ENCODE assay signal across 1 cellular context in the genomic region with DNA sequence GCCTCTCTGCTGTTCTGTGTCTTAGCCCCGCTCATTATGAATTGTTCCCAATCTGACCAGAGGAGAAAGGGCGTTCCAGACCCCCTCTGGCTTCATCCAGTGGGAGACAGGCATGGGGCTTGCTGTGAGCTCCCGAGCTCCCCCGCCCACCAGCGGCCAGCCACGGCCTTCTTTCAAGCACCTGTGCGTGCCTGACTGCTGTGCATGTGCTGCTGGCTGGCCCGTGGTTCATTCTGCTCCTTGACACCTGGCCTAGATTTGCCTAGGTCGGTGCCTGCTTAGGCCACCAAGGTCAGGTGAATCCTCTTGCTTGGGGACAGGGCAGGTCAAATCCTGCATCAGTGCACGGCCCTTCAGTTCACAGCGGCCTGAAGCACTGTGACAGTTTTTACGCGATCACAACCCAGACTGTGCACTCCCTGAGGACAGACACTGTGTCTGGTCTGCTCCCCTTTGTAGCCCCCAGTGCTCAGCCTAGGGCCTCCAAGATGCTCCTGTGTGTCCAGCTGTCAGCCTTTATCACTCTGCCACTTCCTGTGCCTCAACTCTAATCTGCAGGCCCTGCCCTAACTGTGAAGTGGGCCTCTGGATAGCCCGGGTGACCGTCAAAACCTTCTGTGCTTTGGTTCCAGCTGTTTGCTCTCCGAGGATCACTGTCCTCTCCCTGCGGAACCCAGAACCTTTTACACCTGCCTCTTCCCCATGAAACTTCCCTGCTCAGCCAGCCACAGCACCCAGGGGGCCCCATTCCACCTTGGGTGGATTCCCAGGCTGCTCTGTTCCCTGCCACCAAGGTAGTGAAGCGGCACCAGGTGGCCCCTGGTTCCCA.
TF ChIP-seq lines count a peak whose summit lies in the region.

No MANE protein-coding gene starts in this region.

TF ChIP-seq in HepG2, 621 proteins besides CTCF, POLR2A, EP300 and RAD21 (continued from another document and continues in another):
- TF ChIP-seq PCBP1 (IDR thresholded peaks at IDR 0.05; ENCODE audit: borderline replicate concordance, low read depth, low read length): no peak
- TF ChIP-seq DNMT1 (CRISPR knock-in tag; IDR thresholded peaks at IDR 0.05): no peak
- no peak for TF ChIP-seq ELF3 (CRISPR knock-in tag; IDR thresholded peaks at IDR 0.05)
- TF ChIP-seq, protein P1, sequence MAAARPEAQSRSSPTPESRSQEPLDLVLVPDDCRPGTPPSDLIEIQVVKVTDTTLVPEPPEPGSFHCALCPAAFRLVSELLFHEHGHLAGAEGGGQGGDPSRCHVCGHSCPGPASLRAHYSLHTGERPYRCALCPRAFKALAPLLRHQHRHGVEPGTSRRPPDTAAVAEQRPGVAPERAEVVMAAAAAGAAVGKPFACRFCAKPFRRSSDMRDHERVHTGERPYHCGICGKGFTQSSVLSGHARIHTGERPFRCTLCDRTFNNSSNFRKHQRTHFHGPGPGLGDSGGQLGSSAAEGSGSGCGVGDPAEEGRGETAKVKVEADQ (CRISPR knock-in tag; IDR thresholded peaks at IDR 0.05; ENCODE audit: borderline replicate concordance): no peak
- no peak for TF ChIP-seq ZNF496 (CRISPR knock-in tag; IDR thresholded peaks at IDR 0.05; ENCODE audit: insufficient replicate concordance)
- TF ChIP-seq NONO (IDR thresholded peaks at IDR 0.05): no peak
- TF ChIP-seq NONO (CRISPR knock-in tag; conservative IDR thresholded peaks at IDR 0.05): no peak
- no peak for TF ChIP-seq GLI4 (CRISPR knock-in tag; IDR thresholded peaks at IDR 0.05; ENCODE audit: borderline replicate concordance)
- no peak for TF ChIP-seq HMG20A (CRISPR knock-in tag; IDR thresholded peaks at IDR 0.05; ENCODE audit: borderline replicate concordance)
- TF ChIP-seq, protein P2, sequence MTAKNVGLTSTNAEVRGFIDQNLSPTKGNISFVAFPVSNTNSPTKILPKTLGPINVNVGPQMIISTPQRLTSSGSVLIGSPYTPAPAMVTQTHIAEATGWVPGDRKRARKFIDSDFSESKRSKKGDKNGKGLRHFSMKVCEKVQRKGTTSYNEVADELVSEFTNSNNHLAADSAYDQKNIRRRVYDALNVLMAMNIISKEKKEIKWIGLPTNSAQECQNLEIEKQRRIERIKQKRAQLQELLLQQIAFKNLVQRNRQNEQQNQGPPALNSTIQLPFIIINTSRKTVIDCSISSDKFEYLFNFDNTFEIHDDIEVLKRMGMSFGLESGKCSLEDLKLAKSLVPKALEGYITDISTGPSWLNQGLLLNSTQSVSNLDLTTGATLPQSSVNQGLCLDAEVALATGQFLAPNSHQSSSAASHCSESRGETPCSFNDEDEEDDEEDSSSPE (CRISPR knock-in tag; IDR thresholded peaks at IDR 0.05): 0 out of 2 replicates have a peak, but pooled peaks have one; percentile 56
- no peak; the same call in 1 of the 2 replicates for TF ChIP-seq CBFB (CRISPR knock-in tag; IDR thresholded peaks at IDR 0.05)
- TF ChIP-seq, protein P3, sequence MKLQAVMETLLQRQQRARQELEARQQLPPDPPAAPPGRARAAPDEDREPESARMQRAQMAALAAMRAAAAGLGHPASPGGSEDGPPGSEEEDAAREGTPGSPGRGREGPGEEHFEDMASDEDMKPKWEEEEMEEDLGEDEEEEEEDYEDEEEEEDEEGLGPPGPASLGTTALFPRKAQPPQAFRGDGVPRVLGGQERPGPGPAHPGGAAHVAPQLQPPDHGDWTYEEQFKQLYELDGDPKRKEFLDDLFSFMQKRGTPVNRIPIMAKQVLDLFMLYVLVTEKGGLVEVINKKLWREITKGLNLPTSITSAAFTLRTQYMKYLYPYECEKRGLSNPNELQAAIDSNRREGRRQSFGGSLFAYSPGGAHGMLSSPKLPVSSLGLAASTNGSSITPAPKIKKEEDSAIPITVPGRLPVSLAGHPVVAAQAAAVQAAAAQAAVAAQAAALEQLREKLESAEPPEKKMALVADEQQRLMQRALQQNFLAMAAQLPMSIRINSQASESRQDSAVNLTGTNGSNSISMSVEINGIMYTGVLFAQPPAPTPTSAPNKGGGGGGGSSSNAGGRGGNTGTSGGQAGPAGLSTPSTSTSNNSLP (IDR thresholded peaks at IDR 0.05; ENCODE audit: low read depth, low read length): no peak
- no peak for TF ChIP-seq SKI (IDR thresholded peaks at IDR 0.05; ENCODE audit: partially characterized antibody)
- TF ChIP-seq ZNF598 (CRISPR knock-in tag; IDR thresholded peaks at IDR 0.05; ENCODE audit: borderline replicate concordance): no peak
- TF ChIP-seq, protein P4, sequence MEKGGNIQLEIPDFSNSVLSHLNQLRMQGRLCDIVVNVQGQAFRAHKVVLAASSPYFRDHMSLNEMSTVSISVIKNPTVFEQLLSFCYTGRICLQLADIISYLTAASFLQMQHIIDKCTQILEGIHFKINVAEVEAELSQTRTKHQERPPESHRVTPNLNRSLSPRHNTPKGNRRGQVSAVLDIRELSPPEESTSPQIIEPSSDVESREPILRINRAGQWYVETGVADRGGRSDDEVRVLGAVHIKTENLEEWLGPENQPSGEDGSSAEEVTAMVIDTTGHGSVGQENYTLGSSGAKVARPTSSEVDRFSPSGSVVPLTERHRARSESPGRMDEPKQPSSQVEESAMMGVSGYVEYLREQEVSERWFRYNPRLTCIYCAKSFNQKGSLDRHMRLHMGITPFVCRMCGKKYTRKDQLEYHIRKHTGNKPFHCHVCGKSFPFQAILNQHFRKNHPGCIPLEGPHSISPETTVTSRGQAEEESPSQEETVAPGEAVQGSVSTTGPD (CRISPR knock-in tag; IDR thresholded peaks at IDR 0.05): no peak
- no peak; the same call in 1 of the 2 replicates for TF ChIP-seq MED13 (CRISPR knock-in tag; IDR thresholded peaks at IDR 0.05)
- TF ChIP-seq ZNF879 (CRISPR knock-in tag; IDR thresholded peaks at IDR 0.05): no peak
- TF ChIP-seq ZNF570 (CRISPR knock-in tag; IDR thresholded peaks at IDR 0.05; ENCODE audit: borderline replicate concordance): no peak
- no peak for TF ChIP-seq KDM6A (CRISPR knock-in tag; IDR thresholded peaks at IDR 0.05; ENCODE audit: low read depth)
- no peak for TF ChIP-seq ATF7 (IDR thresholded peaks at IDR 0.05)
- no peak for TF ChIP-seq ATF7 (CRISPR knock-in tag; IDR thresholded peaks at IDR 0.05)
- TF ChIP-seq MYNN (CRISPR knock-in tag; IDR thresholded peaks at IDR 0.05; ENCODE audit: low read depth): no peak
- TF ChIP-seq, protein P5, sequence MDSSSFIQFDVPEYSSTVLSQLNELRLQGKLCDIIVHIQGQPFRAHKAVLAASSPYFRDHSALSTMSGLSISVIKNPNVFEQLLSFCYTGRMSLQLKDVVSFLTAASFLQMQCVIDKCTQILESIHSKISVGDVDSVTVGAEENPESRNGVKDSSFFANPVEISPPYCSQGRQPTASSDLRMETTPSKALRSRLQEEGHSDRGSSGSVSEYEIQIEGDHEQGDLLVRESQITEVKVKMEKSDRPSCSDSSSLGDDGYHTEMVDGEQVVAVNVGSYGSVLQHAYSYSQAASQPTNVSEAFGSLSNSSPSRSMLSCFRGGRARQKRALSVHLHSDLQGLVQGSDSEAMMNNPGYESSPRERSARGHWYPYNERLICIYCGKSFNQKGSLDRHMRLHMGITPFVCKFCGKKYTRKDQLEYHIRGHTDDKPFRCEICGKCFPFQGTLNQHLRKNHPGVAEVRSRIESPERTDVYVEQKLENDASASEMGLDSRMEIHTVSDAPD (CRISPR knock-in tag; IDR thresholded peaks at IDR 0.05): no peak
- TF ChIP-seq GFI1 (CRISPR knock-in tag; IDR thresholded peaks at IDR 0.05; ENCODE audit: borderline replicate concordance): no peak
- TF ChIP-seq, protein P6, sequence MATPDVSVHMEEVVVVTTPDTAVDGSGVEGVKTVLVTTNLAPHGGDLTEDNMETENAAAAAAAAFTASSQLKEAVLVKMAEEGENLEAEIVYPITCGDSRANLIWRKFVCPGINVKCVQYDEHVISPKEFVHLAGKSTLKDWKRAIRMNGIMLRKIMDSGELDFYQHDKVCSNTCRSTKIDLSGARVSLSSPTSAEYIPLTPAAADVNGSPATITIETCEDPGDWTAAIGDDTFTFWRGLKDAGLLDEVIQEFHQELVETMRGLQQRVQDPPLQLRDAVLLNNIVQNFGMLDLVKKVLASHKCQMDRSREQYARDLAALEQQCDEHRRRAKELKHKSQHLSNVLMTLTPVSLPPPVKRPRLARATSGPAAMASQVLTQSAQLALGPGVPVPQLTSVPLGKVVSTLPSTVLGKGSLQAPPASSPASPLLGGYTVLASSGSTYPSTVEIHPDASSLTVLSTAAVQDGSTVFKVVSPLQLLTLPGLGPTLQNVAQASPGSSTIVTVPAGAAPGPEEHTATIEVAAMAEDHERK (CRISPR knock-in tag; IDR thresholded peaks at IDR 0.05; ENCODE audit: low read depth): no peak
- TF ChIP-seq, protein P7, sequence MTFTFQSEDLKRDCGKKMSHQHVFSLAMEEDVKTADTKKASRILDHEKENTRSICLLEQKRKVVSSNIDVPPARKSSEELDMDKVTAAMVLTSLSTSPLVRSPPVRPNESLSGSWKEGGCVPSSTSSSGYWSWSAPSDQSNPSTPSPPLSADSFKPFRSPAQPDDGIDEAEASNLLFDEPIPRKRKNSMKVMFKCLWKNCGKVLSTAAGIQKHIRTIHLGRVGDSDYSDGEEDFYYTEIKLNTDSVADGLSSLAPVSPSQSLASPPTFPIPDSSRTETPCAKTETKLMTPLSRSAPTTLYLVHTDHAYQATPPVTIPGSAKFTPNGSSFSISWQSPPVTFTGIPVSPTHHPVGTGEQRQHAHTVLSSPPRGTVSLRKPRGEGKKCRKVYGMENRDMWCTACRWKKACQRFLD (CRISPR knock-in tag; IDR thresholded peaks at IDR 0.05; ENCODE audit: borderline replicate concordance): no peak
- TF ChIP-seq CBX2 (IDR thresholded peaks at IDR 0.05; ENCODE audit: low read depth, low read length): no peak
- no peak for TF ChIP-seq CBX2 (CRISPR knock-in tag; IDR thresholded peaks at IDR 0.05; ENCODE audit: low read depth)
- no peak for TF ChIP-seq SUZ12 (IDR thresholded peaks at IDR 0.05; ENCODE audit: low read depth, low read length)
- TF ChIP-seq ZNF547 (CRISPR knock-in tag; IDR thresholded peaks at IDR 0.05): no peak
- no peak for TF ChIP-seq CCAR2 (optimal IDR thresholded peaks at IDR 0.05; ENCODE audit: low read depth, low read length)
- TF ChIP-seq ZBTB7A (CRISPR knock-in tag; IDR thresholded peaks at IDR 0.05): 0 out of 2 replicates have a peak, but pooled peaks have one; percentile 11
- TF ChIP-seq SIX1 (CRISPR knock-in tag; IDR thresholded peaks at IDR 0.05; ENCODE audit: borderline replicate concordance): no peak
- TF ChIP-seq XBP1 (CRISPR knock-in tag; IDR thresholded peaks at IDR 0.05): no peak
- TF ChIP-seq, protein P8, sequence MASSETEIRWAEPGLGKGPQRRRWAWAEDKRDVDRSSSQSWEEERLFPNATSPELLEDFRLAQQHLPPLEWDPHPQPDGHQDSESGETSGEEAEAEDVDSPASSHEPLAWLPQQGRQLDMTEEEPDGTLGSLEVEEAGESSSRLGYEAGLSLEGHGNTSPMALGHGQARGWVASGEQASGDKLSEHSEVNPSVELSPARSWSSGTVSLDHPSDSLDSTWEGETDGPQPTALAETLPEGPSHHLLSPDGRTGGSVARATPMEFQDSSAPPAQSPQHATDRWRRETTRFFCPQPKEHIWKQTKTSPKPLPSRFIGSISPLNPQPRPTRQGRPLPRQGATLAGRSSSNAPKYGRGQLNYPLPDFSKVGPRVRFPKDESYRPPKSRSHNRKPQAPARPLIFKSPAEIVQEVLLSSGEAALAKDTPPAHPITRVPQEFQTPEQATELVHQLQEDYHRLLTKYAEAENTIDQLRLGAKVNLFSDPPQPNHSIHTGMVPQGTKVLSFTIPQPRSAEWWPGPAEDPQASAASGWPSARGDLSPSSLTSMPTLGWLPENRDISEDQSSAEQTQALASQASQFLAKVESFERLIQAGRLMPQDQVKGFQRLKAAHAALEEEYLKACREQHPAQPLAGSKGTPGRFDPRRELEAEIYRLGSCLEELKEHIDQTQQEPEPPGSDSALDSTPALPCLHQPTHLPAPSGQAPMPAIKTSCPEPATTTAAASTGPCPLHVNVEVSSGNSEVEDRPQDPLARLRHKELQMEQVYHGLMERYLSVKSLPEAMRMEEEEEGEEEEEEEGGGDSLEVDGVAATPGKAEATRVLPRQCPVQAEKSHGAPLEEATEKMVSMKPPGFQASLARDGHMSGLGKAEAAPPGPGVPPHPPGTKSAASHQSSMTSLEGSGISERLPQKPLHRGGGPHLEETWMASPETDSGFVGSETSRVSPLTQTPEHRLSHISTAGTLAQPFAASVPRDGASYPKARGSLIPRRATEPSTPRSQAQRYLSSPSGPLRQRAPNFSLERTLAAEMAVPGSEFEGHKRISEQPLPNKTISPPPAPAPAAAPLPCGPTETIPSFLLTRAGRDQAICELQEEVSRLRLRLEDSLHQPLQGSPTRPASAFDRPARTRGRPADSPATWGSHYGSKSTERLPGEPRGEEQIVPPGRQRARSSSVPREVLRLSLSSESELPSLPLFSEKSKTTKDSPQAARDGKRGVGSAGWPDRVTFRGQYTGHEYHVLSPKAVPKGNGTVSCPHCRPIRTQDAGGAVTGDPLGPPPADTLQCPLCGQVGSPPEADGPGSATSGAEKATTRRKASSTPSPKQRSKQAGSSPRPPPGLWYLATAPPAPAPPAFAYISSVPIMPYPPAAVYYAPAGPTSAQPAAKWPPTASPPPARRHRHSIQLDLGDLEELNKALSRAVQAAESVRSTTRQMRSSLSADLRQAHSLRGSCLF (CRISPR knock-in tag; IDR thresholded peaks at IDR 0.05; ENCODE audit: borderline replicate concordance): no peak
- no peak for TF ChIP-seq ZNF510 (CRISPR knock-in tag; IDR thresholded peaks at IDR 0.05; ENCODE audit: low read depth)
- TF ChIP-seq REL (CRISPR knock-in tag; conservative IDR thresholded peaks at IDR 0.05): no peak
- TF ChIP-seq FOSL2 (CRISPR knock-in tag; IDR thresholded peaks at IDR 0.05): no peak
- no peak for TF ChIP-seq ZNF138 (CRISPR knock-in tag; IDR thresholded peaks at IDR 0.05; ENCODE audit: low read depth)
- TF ChIP-seq, protein P9, sequence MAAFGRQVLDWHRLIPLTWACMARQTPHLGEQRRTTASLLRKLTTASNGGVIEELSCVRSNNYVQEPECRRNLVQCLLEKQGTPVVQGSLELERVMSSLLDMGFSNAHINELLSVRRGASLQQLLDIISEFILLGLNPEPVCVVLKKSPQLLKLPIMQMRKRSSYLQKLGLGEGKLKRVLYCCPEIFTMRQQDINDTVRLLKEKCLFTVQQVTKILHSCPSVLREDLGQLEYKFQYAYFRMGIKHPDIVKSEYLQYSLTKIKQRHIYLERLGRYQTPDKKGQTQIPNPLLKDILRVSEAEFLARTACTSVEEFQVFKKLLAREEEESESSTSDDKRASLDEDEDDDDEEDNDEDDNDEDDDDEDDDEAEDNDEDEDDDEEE (CRISPR knock-in tag; IDR thresholded peaks at IDR 0.05): no peak
- TF ChIP-seq RBFOX2 (IDR thresholded peaks at IDR 0.05; ENCODE audit: low read depth, low read length): no peak
- no peak for TF ChIP-seq RFX3 (CRISPR knock-in tag; IDR thresholded peaks at IDR 0.05)
- peak; percentile 18; the same call in 1 of the 2 replicates for TF ChIP-seq ZFP41 (CRISPR knock-in tag; IDR thresholded peaks at IDR 0.05; ENCODE audit: borderline replicate concordance)
- TF ChIP-seq TBL1XR1 (IDR thresholded peaks at IDR 0.05; ENCODE audit: borderline replicate concordance, low read length, partially characterized antibody): no peak
- no peak for TF ChIP-seq NFIB (CRISPR knock-in tag; IDR thresholded peaks at IDR 0.05; ENCODE audit: borderline replicate concordance)
